9 cellular contexts compared by ENCODE assay signal in the genomic region with DNA sequence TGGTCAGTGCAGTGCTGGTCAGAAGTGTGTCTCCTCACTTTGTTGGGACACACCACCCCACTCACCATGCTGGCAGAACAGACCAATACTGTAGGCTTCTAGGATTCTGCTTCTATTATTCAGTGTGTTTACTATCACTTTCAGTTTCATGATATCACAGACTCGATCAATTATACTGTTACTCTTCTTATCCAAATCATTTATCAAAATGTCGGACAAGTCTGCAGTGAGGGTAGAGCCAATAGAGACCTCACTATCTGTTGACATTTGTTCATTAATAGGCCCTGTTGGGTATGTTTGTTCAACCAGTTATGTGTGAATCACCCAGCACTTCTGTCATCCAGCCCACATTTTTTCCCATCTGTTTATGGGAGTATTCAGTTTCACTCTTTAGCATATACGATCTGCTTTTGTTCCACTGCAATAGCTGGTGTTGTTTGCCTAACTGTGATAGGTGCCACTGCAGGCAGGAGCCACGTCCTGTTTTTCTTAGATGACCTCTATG.
DNase-seq lines count a peak whose midpoint lies in the region; ATAC-seq, FAIRE-seq and TF ChIP-seq lines count a peak whose summit lies in the region.
"Had no signal": no experiment of that assay in that cellular context is flagged by ENCODE, and none has a peak within 500 bp of the region (broad histone marks: within the 10 kb centered on the region; RNA-seq: fewer than 3 reads in every experiment).

No MANE protein-coding gene starts in this region.

- H3K27me3 ChIP-seq in bronchial epithelial cell (ENCODE audit: control insufficient read depth, insufficient read depth, low read length) = no peaks in the 10 kb centered on the region

- peaks cover 0 to 30% (median 8%) of the 10 kb centered on the region in 9 donors for H3K9me3 Mint-ChIP-seq in naive thymus-derived CD8-positive, alpha-beta T cell

- ATAC-seq in naive thymus-derived CD8-positive, alpha-beta T cell = peak; percentile 64 to 73
- ATAC-seq in GM21360 (IDR thresholded peaks at IDR 0.05; ENCODE audit: unreplicated experiment) = no peak
- no peak for ATAC-seq in GM21723 (IDR thresholded peaks at IDR 0.05; ENCODE audit: unreplicated experiment)

- peaks cover 13 to 55% (median 51%) of the 10 kb centered on the region in 4 donors for H3K4me1 Mint-ChIP-seq in naive thymus-derived CD8-positive, alpha-beta T cell

- H3K27me3 Mint-ChIP-seq in naive thymus-derived CD8-positive, alpha-beta T cell = no peaks in the 10 kb centered on the region

- no peaks in the 10 kb centered on the region for H3K36me3 ChIP-seq in bronchial epithelial cell (ENCODE audit: control insufficient read depth, insufficient read depth, low read length)

- DNase-seq in H4 (ENCODE audit: low spot score) = peak; percentile 67
- peak; percentile 46 for DNase-seq in NCI-H510A (lab: John Stamatoyannopoulos, UW)
- DNase-seq in bronchial epithelial cell (ENCODE audit: low read depth) = peak; percentile 83
- peak in 3 of 10 donors; percentile 24 to 29 (median 25) for DNase-seq in naive thymus-derived CD8-positive, alpha-beta T cell
- DNase-seq in NCI-H2227 (lab: John Stamatoyannopoulos, UW; ENCODE audit: unreplicated experiment) = no peak
- no peak for DNase-seq in NK-92 (lab: John Stamatoyannopoulos, UW; ENCODE audit: unreplicated experiment)
- DNase-seq: naive B cell had no signal

- POLR2A ChIA-PET in naive thymus-derived CD8-positive, alpha-beta T cell (lab: Charles Lee) = interaction anchor here (1.2 kb wide), 1 partner anchor 36 kb away, joined by 3 read pairs; no protein-coding TSS in a partner anchor

- no peak overlapping the region for H3K4me3 ChIP-seq in bronchial epithelial cell (ENCODE audit: low read depth, low read length)

- peak overlapping the region; percentile 90 to 95 (median 94) for H3K27ac Mint-ChIP-seq in naive thymus-derived CD8-positive, alpha-beta T cell

- peaks cover 0 to 16% (median 8%) of the 10 kb centered on the region in 3 donors for H3K36me3 Mint-ChIP-seq in naive thymus-derived CD8-positive, alpha-beta T cell

- H3K4me3 Mint-ChIP-seq in naive thymus-derived CD8-positive, alpha-beta T cell = peak overlapping the region; percentile 44 to 83 (median 76)
- H3K4me3 Mint-ChIP-seq: naive B cell had no signal

- no peak for TF ChIP-seq CTCF in bronchial epithelial cell (IDR thresholded peaks at IDR 0.05; ENCODE audit: insufficient read depth, low read length, severe bottlenecking)

- no peak for FAIRE-seq in bronchial epithelial cell (lab: Jason Lieb, UNC)

Comparison
In these comparisons a context has a peak if more than half of its experiments do, and no peak if none do; other contexts are left out.
1. DNase-seq: peak in H4 (single experiment), NCI-H510A (single experiment) and bronchial epithelial cell (single experiment); none in NCI-H2227 (single experiment) and NK-92 (single experiment).
2. ATAC-seq: peak in naive thymus-derived CD8-positive, alpha-beta T cell (2 of 2); none in GM21360 (single experiment) and GM21723 (single experiment).